In the genomic region with DNA sequence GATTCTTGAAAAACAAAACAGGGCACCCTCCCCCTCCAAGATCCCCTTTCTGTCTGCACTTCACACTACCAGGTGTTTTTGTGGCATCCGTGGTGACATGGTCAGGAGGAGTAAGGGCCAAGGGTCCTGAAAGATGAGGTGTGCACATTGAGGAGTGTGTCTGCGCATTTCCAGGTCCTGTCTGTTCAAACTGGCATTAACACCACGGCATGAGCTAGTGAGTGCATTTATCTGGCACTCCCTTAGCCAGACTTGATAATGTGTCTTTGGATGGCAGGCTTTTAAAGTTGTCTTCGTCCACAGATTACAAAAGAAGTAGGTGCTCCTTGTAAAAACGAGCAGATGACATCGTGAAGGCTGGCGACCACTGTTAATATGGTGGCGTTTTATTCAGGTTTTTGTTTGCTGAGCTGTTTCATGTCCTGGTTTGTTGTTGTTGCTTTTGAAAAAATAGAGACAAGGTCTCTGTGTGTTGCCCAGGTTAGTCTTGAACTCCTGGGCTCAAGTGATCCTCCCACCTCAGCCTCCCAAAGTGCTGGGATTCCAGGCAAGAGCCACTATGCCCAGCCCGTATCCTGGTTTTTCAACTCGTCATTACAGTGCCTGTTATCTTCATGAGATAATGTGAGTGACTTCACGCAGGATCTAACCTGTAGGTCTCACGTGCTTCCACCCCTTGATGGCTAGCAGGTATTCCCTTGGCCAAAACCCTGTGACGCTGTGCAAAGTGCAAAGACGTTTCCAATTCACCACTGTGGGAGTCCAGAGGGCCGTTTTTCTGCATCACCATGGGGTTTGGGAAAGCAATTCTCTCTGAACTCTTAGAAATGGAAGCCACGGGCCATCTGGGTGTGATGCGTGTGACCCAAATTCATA, we compare ENCODE assay signal across 15 cellular contexts. TPM values are rescaled to one million over a fixed set of nuclear protein-coding genes. Genes with fewer than 3 reads are reported as not detected.
DNase-seq lines count a peak whose midpoint lies in the region; ATAC-seq and TF ChIP-seq lines count a peak whose summit lies in the region.
"Had no signal": no experiment of that assay in that cellular context is flagged by ENCODE, and none has a peak within 500 bp of the region (broad histone marks: within the 10 kb centered on the region; RNA-seq: fewer than 3 reads in every experiment).

No MANE protein-coding gene starts in this region.

- peaks cover 14 to 42% of the 10 kb centered on the region in 2 experiments; a peak in 2 of 4 replicates for H3K4me1 ChIP-seq in SK-N-SH (ENCODE audit: control insufficient read depth in 1 of 2, insufficient read depth in 2 of 2, low read depth in 1 of 2, low read length in 1 of 2)
- peaks cover 51 to 53% of the 10 kb centered on the region in 2 donors for H3K4me1 ChIP-seq in duodenal mucosa (ENCODE audit: control insufficient read depth in 1 of 2, insufficient read depth in 2 of 2, low read length in 2 of 2)
- no peaks in the 10 kb centered on the region for H3K4me1 ChIP-seq in urinary bladder (ENCODE audit: insufficient read depth)

- H3K9me2 ChIP-seq in SK-N-SH, result no peaks in the 10 kb centered on the region

- H3K9me3 ChIP-seq in SK-N-SH, result no peaks in the 10 kb centered on the region
- no peaks in the 10 kb centered on the region for H3K9me3 ChIP-seq in duodenal mucosa (ENCODE audit: control insufficient read depth in 1 of 2, low read length in 2 of 2)
- H3K9me3 ChIP-seq: heart right ventricle had no signal

- H3K9ac ChIP-seq in SK-N-SH (no peak overlapping the region), duodenal mucosa (ENCODE audit: low read depth in 1 of 2, low read length in 2 of 2) (peak overlapping the region; percentile 27 to 33)

- ATAC-seq in SK-N-SH treated with all-trans-retinoic acid at 6 μM for 48 hours, result no peak
- ATAC-seq: heart right ventricle had no signal

- H3K27ac Mint-ChIP-seq in neural crest cell (ENCODE audit: unreplicated experiment), result no peak overlapping the region
- H3K27ac Mint-ChIP-seq: activated CD4-positive, alpha-beta memory T cell treated with anti-CD3 and anti-CD28 coated beads for 36 hours; activated T-helper 1 cell treated with anti-CD3 and anti-CD28 coated beads, Interleukin-12 subunit alpha, Interleukin-12 subunit beta, Interleukin-2, Interleukin-4 antibody, amounts not matched to agents 30 ng/mL and 10 ng/mL and 1 ng/mL, durations not matched to agents 14 hours and 24 hours and 36 hours; CD4-positive, CD25-positive, alpha-beta regulatory T cell had no signal

- CTCF ChIA-PET in SK-N-SH (lab: Yijun Ruan, JAX), result interaction anchor here (0.7 to 9.8 kb wide), 7 partner anchors 22 to 147 kb away, joined by 3 to 132 read pairs (median 5); no protein-coding TSS in a partner anchor

- POLR2A ChIA-PET in SK-N-SH (lab: Yijun Ruan, JAX), result no interaction called here

- peak overlapping the region; percentile 29 for H3K4me3 Mint-ChIP-seq in neural crest cell
- H3K4me3 Mint-ChIP-seq: activated CD4-positive, alpha-beta memory T cell treated with anti-CD3 and anti-CD28 coated beads for 36 hours; activated T-helper 1 cell treated with anti-CD3 and anti-CD28 coated beads, Interleukin-12 subunit alpha, Interleukin-12 subunit beta, Interleukin-2, Interleukin-4 antibody, amounts not matched to agents 30 ng/mL and 10 ng/mL and 1 ng/mL, durations not matched to agents 14 hours and 24 hours and 36 hours had no signal

- H3K27me3 ChIP-seq in SK-N-SH (ENCODE audit: insufficient read depth), result no peaks in the 10 kb centered on the region
- H3K27me3 ChIP-seq in duodenal mucosa (ENCODE audit: control insufficient read depth in 1 of 2, insufficient read depth in 2 of 2, low read length in 2 of 2), result no peaks in the 10 kb centered on the region

- H3K4me1 Mint-ChIP-seq in neural crest cell, result peaks cover 18% of the 10 kb centered on the region

- no peak for TF ChIP-seq RAD21 in SK-N-SH (IDR thresholded peaks at IDR 0.05; ENCODE audit: low read length)

- no peak overlapping the region for H3K4me3 ChIP-seq in SK-N-SH (ENCODE audit: low read depth in 2 of 2, low read length in 1 of 2)
- peak overlapping the region; percentile 21 to 81 for H3K4me3 ChIP-seq in duodenal mucosa (ENCODE audit: low read depth in 1 of 2, low read length in 2 of 2)
- H3K4me3 ChIP-seq in urinary bladder (ENCODE audit: low read depth, low read length), result no peak overlapping the region

- TF ChIP-seq CTCF in SK-N-SH (IDR thresholded peaks at IDR 0.05), result no peak
- no peak for TF ChIP-seq CTCF in neural crest cell (conservative IDR thresholded peaks at IDR 0.05)

- H3K79me2 ChIP-seq in SK-N-SH (ENCODE audit: insufficient read depth), result peaks cover 37% of the 10 kb centered on the region

- no peaks in the 10 kb centered on the region for H3K36me3 Mint-ChIP-seq in neural crest cell (ENCODE audit: low read depth)
- H3K36me3 Mint-ChIP-seq: activated CD4-positive, alpha-beta memory T cell treated with anti-CD3 and anti-CD28 coated beads for 36 hours; CD4-positive, CD25-positive, alpha-beta regulatory T cell had no signal

- no peaks in the 10 kb centered on the region for H4K20me1 ChIP-seq in SK-N-SH (ENCODE audit: insufficient read depth)

- peaks cover 7% of the 10 kb centered on the region for H3F3A ChIP-seq in SK-N-SH (replicated peaks; ENCODE audit: insufficient read depth)

- no peaks in the 10 kb centered on the region for H3K36me3 ChIP-seq in SK-N-SH (replicated peaks in 1 of 2; ENCODE audit: control insufficient read depth in 1 of 2, insufficient read depth in 2 of 2, low read length in 1 of 2)
- no peaks in the 10 kb centered on the region for H3K36me3 ChIP-seq in duodenal mucosa (ENCODE audit: control insufficient read depth in 1 of 2, insufficient read depth in 2 of 2, low read length in 2 of 2)
- H3K36me3 ChIP-seq in urinary bladder (ENCODE audit: insufficient read depth), result no peaks in the 10 kb centered on the region
- H3K36me3 ChIP-seq: heart right ventricle had no signal

- WGBS in SK-N-SH (ENCODE audit: low lambda C conversion rate), result 89% methylated on average over 16 of the region's 17 CpGs
- WGBS in urinary bladder, result 75% methylated on average over 17 of the region's 17 CpGs

- no peak overlapping the region for H2AFZ ChIP-seq in SK-N-SH (ENCODE audit: low read depth)

- TF ChIP-seq EP300 in SK-N-SH (IDR thresholded peaks at IDR 0.05; ENCODE audit: borderline replicate concordance in 1 of 2, low read depth in 1 of 2, low read length in 1 of 2), result no peak

- DNase-seq in SK-N-SH (no peak), neural crest cell (ENCODE audit: low read depth, low spot score) (no peak), medulla oblongata (ENCODE audit: extremely low spot score) (no peak)
- DNase-seq in activated T-cell treated with anti-CD3 and anti-CD28 coated beads, Interleukin-2, amount 50 U/mL, for 1 hour, result no peak
- DNase-seq in central memory CD4-positive, alpha-beta T cell, result no peak
- DNase-seq: activated CD4-positive, alpha-beta memory T cell treated with anti-CD3 and anti-CD28 coated beads for 36 hours; CD4-positive, CD25-positive, alpha-beta regulatory T cell; heart right ventricle; NCI-H446 treated with DMSO at 0.1 percent for 48 hours; substantia nigra had no signal

- H3K27me3 Mint-ChIP-seq in neural crest cell (ENCODE audit: low read depth), result peaks cover 25% of the 10 kb centered on the region

- peak overlapping the region; percentile 66 for H3K4me2 ChIP-seq in SK-N-SH

- H3K27ac ChIP-seq in SK-N-SH (ENCODE audit: low read depth in 2 of 2, low read length in 1 of 2) (no peak overlapping the region; a peak in 1 of 4 replicates), duodenal mucosa (ENCODE audit: low read depth, low read length) (no peak overlapping the region), urinary bladder (ENCODE audit: low read depth) (peak overlapping the region; percentile 65)
- H3K27ac ChIP-seq: 22Rv1 had no signal

- no peaks in the 10 kb centered on the region for H3K9me3 Mint-ChIP-seq in neural crest cell
- H3K9me3 Mint-ChIP-seq: activated CD4-positive, alpha-beta memory T cell treated with anti-CD3 and anti-CD28 coated beads for 36 hours; activated T-helper 1 cell treated with anti-CD3 and anti-CD28 coated beads, Interleukin-12 subunit alpha, Interleukin-12 subunit beta, Interleukin-2, Interleukin-4 antibody, amounts not matched to agents 30 ng/mL and 10 ng/mL and 1 ng/mL, durations not matched to agents 14 hours and 24 hours and 36 hours had no signal

TF ChIP-seq in SK-N-SH, 30 proteins besides CTCF, POLR2A, EP300 and RAD21 (continues in another document):
- TF ChIP-seq NFIC (IDR thresholded peaks at IDR 0.05; ENCODE audit: borderline replicate concordance) (no peak), FOXM1 (IDR thresholded peaks at IDR 0.05; ENCODE audit: low read depth) (no peak)

TF ChIP-seq in SK-N-SH treated with all-trans-retinoic acid at 6 μM for 48 hours, 23 proteins besides CTCF, POLR2A, EP300 and RAD21 (continues in another document):
- TF ChIP-seq OSR1 (CRISPR knock-in tag; IDR thresholded peaks at IDR 0.05) (no peak), ZFP30 (CRISPR knock-in tag; IDR thresholded peaks at IDR 0.05) (no peak), ZNF565 (CRISPR knock-in tag; conservative IDR thresholded peaks at IDR 0.05; ENCODE audit: low read depth) (no peak), TOX (CRISPR knock-in tag; IDR thresholded peaks at IDR 0.05; ENCODE audit: borderline replicate concordance) (no peak), GLIS3 (CRISPR knock-in tag; IDR thresholded peaks at IDR 0.05) (no peak)
- TF ChIP-seq, protein P1, sequence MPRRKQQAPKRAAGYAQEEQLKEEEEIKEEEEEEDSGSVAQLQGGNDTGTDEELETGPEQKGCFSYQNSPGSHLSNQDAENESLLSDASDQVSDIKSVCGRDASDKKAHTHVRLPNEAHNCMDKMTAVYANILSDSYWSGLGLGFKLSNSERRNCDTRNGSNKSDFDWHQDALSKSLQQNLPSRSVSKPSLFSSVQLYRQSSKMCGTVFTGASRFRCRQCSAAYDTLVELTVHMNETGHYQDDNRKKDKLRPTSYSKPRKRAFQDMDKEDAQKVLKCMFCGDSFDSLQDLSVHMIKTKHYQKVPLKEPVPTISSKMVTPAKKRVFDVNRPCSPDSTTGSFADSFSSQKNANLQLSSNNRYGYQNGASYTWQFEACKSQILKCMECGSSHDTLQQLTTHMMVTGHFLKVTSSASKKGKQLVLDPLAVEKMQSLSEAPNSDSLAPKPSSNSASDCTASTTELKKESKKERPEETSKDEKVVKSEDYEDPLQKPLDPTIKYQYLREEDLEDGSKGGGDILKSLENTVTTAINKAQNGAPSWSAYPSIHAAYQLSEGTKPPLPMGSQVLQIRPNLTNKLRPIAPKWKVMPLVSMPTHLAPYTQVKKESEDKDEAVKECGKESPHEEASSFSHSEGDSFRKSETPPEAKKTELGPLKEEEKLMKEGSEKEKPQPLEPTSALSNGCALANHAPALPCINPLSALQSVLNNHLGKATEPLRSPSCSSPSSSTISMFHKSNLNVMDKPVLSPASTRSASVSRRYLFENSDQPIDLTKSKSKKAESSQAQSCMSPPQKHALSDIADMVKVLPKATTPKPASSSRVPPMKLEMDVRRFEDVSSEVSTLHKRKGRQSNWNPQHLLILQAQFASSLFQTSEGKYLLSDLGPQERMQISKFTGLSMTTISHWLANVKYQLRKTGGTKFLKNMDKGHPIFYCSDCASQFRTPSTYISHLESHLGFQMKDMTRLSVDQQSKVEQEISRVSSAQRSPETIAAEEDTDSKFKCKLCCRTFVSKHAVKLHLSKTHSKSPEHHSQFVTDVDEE (CRISPR knock-in tag; IDR thresholded peaks at IDR 0.05), result no peak

RNA-seq across cellular contexts. Expression of a gene that starts 4.2 kb away (rescaled TPM):
- 20.5 and 25.6 TPM in 2 replicates for polyA plus RNA-seq in SK-N-SH (2012; rRNA removed)
- 18.6 and 23.4 TPM in 2 replicates for polyA plus RNA-seq in SK-N-SH (2012; cell fraction: cytosol; rRNA removed)
- 18.5 and 19.6 TPM in 2 replicates for polyA plus RNA-seq in SK-N-SH (2012; cell fraction: nucleus; rRNA removed)
- total RNA-seq in neural crest cell, result 6.6 and 6.7 TPM in 2 replicates
- total RNA-seq in urinary bladder, result 15.9 TPM
- 21.5 TPM for polyA plus RNA-seq in urinary bladder
- total RNA-seq: activated CD4-positive, alpha-beta memory T cell treated with anti-CD3 and anti-CD28 coated beads for 36 hours; CD4-positive, CD25-positive, alpha-beta regulatory T cell had no signal
- polyA plus RNA-seq: CD4-positive, CD25-positive, alpha-beta regulatory T cell had no signal

Comparison
In these comparisons a context has a peak if more than half of its experiments do, and no peak if none do; other contexts are left out.
1. H3K4me3 ChIP-seq: peak in duodenal mucosa (2 of 2); none in SK-N-SH (0 of 2) and urinary bladder (single experiment).